10 cellular contexts compared by ENCODE assay signal in genomic region chr6:28351087-28351486, GRCh38. TPM values are rescaled to one million over a fixed set of nuclear protein-coding genes. Genes with fewer than 3 reads are reported as not detected.
DNase-seq lines count a peak whose midpoint lies in the region; ATAC-seq and TF ChIP-seq lines count a peak whose summit lies in the region.
"Had no signal": no experiment of that assay in that cellular context is flagged by ENCODE, and none has a peak within 500 bp of the region (broad histone marks: within the 10 kb centered on the region; RNA-seq: fewer than 3 reads in every experiment).

No MANE protein-coding gene starts in this region.

- H3K9me1 ChIP-seq in IMR-90 (ENCODE audit: insufficient read depth, low read length), result peaks cover 9% of the 10 kb centered on the region; the same call in 1 of the 2 replicates

- H2AFZ ChIP-seq in IMR-90 (replicated peaks; ENCODE audit: low read length, poor library complexity), result no peak overlapping the region

- BruUV-seq in IMR-90 (replicated peaks; lab: Mats Ljungman, UMichigan), result no TSS peak

- POLR2A ChIA-PET in CD8-positive, alpha-beta T cell (lab: Charles Lee), result interaction anchor here (2.3 kb wide), 1 partner anchor 15 kb away, joined by 9 read pairs; the partner anchor contains the start of gene ZSCAN31
- POLR2A ChIA-PET in IMR-90 (lab: Charles Lee; ENCODE audit: unreplicated experiment), result interaction anchor here (0.6 to 0.7 kb wide), 2 partner anchors 99 to 440 kb away, joined by 3 read pairs; partner anchors contain the start of gene ZKSCAN4

- no peak overlapping the region for H3K23ac ChIP-seq in IMR-90 (ENCODE audit: low read depth, low read length)

- no peak overlapping the region for H3K18ac ChIP-seq in IMR-90 (ENCODE audit: low read depth, low read length)

- peaks cover 22% of the 10 kb centered on the region for H3K4me1 ChIP-seq in CD8-positive, alpha-beta T cell (ENCODE audit: insufficient read depth, low read length)
- H3K4me1 ChIP-seq in IMR-90 (ENCODE audit: control insufficient read depth, insufficient read depth, low read length), result peaks cover 8% of the 10 kb centered on the region
- peaks cover 0 to 23% (median 0%) of the 10 kb centered on the region in 4 donors for H3K4me1 ChIP-seq in Peyer's patch

- H3K4me2 ChIP-seq in IMR-90 (ENCODE audit: low read depth, low read length), result peak overlapping the region; percentile 36

- H3K4me3 Mint-ChIP-seq in CD8-positive, alpha-beta T cell, result peak overlapping the region; percentile 98
- H3K4me3 Mint-ChIP-seq in chondrocyte (ENCODE audit: unreplicated experiment), result peak overlapping the region; percentile 95
- H3K4me3 Mint-ChIP-seq in natural killer cell treated with Interleukin-12 subunit alpha and Interleukin-12 subunit beta and Interleukin-15 and Interleukin-18, amount 100 ng/mL, for 72 hours, result peak overlapping the region; percentile 93

- H2BK5ac ChIP-seq in IMR-90 (ENCODE audit: low read depth, low read length, poor library complexity, severe bottlenecking), result no peak overlapping the region

- H3K27ac ChIP-seq in CD8-positive, alpha-beta T cell (ENCODE audit: low read depth, low read length), result no peak overlapping the region
- H3K27ac ChIP-seq in IMR-90 (ENCODE audit: insufficient read depth, low read length) (no peak overlapping the region), Peyer's patch (no peak overlapping the region)

- H3K36me3 ChIP-seq in CD8-positive, alpha-beta T cell (ENCODE audit: insufficient read depth, low read length), result no peaks in the 10 kb centered on the region
- H3K36me3 ChIP-seq in IMR-90 (ENCODE audit: control insufficient read depth, insufficient read depth, low read length) (no peaks in the 10 kb centered on the region), Peyer's patch (no peaks in the 10 kb centered on the region)

- H2BK15ac ChIP-seq in IMR-90 (ENCODE audit: low read depth, low read length), result no peak overlapping the region

- H3K56ac ChIP-seq in IMR-90 (ENCODE audit: extremely low read depth, insufficient read depth, low read length), result no peak overlapping the region

- no peak for TF ChIP-seq RAD21 in IMR-90 (IDR thresholded peaks at IDR 0.05; ENCODE audit: low read length)

- H4K5ac ChIP-seq in IMR-90 (ENCODE audit: low read depth, low read length), result peak overlapping the region; percentile 12; the same call in 1 of the 2 replicates

- CTCF ChIA-PET in CD8-positive, alpha-beta T cell (lab: Charles Lee), result interaction anchor here (0.6 kb wide), 1 partner anchor 15 kb away, joined by 3 read pairs; the partner anchor contains the start of gene ZSCAN31
- CTCF ChIA-PET in IMR-90 (lab: Yijun Ruan, JAX), result interaction anchor here (1.0 kb wide), 1 partner anchor 32 kb away, joined by 3 read pairs; no protein-coding TSS in a partner anchor

- H3K4ac ChIP-seq in IMR-90 (ENCODE audit: low read depth, low read length), result no peak overlapping the region

- H3K36me3 Mint-ChIP-seq in CD8-positive, alpha-beta T cell, result peaks cover 7% of the 10 kb centered on the region
- no peaks in the 10 kb centered on the region for H3K36me3 Mint-ChIP-seq in chondrocyte (ENCODE audit: low read depth)
- no peaks in the 10 kb centered on the region for H3K36me3 Mint-ChIP-seq in natural killer cell treated with Interleukin-12 subunit alpha and Interleukin-12 subunit beta and Interleukin-15 and Interleukin-18, amount 100 ng/mL, for 72 hours

- intact Hi-C loops in CD8-positive, alpha-beta T cell (cut with DNase I, micrococcal nuclease), result loop anchor here (2.0 to 10.0 kb wide), 2 partner anchors 444 to 576 kb away; no protein-coding TSS in a partner anchor
- intact Hi-C loops in IMR-90 (cut with micrococcal nuclease), result no loop called here
- intact Hi-C loops in posterior vena cava (cut with DNase I), result loop anchor here (10.0 kb wide), 1 partner anchor 216 kb away; no protein-coding TSS in a partner anchor

- no peak for ATAC-seq in CD8-positive, alpha-beta T cell
- no peak for ATAC-seq in IMR-90 (ENCODE audit: low read depth)
- no peak for ATAC-seq in natural killer cell treated with Interleukin-12 subunit alpha and Interleukin-12 subunit beta and Interleukin-15 and Interleukin-18, amount 100 ng/mL, for 72 hours

- in situ Hi-C loops in IMR-90 (cut with MboI; ENCODE audit: low sequenced_read_pairs), result no loop called here

- H4K20me1 ChIP-seq in IMR-90 (ENCODE audit: insufficient read depth, low read length), result no peaks in the 10 kb centered on the region

- no peak overlapping the region for H2BK20ac ChIP-seq in IMR-90 (ENCODE audit: low read depth, low read length)

- peaks cover 7% of the 10 kb centered on the region for H3K27me3 Mint-ChIP-seq in CD8-positive, alpha-beta T cell (ENCODE audit: low read depth)
- peaks cover 11% of the 10 kb centered on the region for H3K27me3 Mint-ChIP-seq in chondrocyte (ENCODE audit: low read depth)
- peaks cover 8 to 15% of the 10 kb centered on the region in 2 donors for H3K27me3 Mint-ChIP-seq in natural killer cell treated with Interleukin-12 subunit alpha and Interleukin-12 subunit beta and Interleukin-15 and Interleukin-18, amount 100 ng/mL, for 72 hours

- dilution Hi-C loops in IMR-90 (cut with HindIII; ENCODE audit: low sequenced_read_pairs, unreplicated experiment), result no loop called here

- no peak overlapping the region for H3K4me3 ChIP-seq in CD8-positive, alpha-beta T cell (ENCODE audit: low read depth, low read length)
- H3K4me3 ChIP-seq in IMR-90 (ENCODE audit: insufficient read depth, low read depth, low read length), result no peak overlapping the region
- no peak overlapping the region for H3K4me3 ChIP-seq in Peyer's patch

- no peaks in the 10 kb centered on the region for H3K9me3 Mint-ChIP-seq in CD8-positive, alpha-beta T cell
- no peaks in the 10 kb centered on the region for H3K9me3 Mint-ChIP-seq in chondrocyte (ENCODE audit: low read depth)
- H3K9me3 Mint-ChIP-seq in natural killer cell treated with Interleukin-12 subunit alpha and Interleukin-12 subunit beta and Interleukin-15 and Interleukin-18, amount 100 ng/mL, for 72 hours, result no peaks in the 10 kb centered on the region

- H4K8ac ChIP-seq in IMR-90 (ENCODE audit: low read depth in 2 of 2, low read length in 2 of 2), result 0 out of 4 replicates have a peak overlapping the region, but pooled peaks of 1 of the 2 experiments have one; percentile 17

- no peaks in the 10 kb centered on the region for H3K9me3 ChIP-seq in CD8-positive, alpha-beta T cell (ENCODE audit: low read length)
- no peaks in the 10 kb centered on the region for H3K9me3 ChIP-seq in IMR-90 (ENCODE audit: control insufficient read depth, insufficient read depth, low read length)
- H3K9me3 ChIP-seq in Peyer's patch, result no peaks in the 10 kb centered on the region

- H2AK5ac ChIP-seq in IMR-90 (ENCODE audit: low read depth, low read length), result no peak overlapping the region

- H3K14ac ChIP-seq in IMR-90 (replicated peaks; ENCODE audit: low read depth, low read length), result no peak overlapping the region

- H4K91ac ChIP-seq in IMR-90 (ENCODE audit: insufficient read depth, low read depth, low read length), result no peak overlapping the region; the same call in 1 of the 2 replicates

- H3K27ac Mint-ChIP-seq in CD8-positive, alpha-beta T cell, result no peak overlapping the region
- peak overlapping the region; percentile 22 for H3K27ac Mint-ChIP-seq in chondrocyte (ENCODE audit: unreplicated experiment)
- H3K27ac Mint-ChIP-seq in natural killer cell treated with Interleukin-12 subunit alpha and Interleukin-12 subunit beta and Interleukin-15 and Interleukin-18, amount 100 ng/mL, for 72 hours, result peak overlapping the region; percentile 68 to 75

- no peak overlapping the region for H2BK120ac ChIP-seq in IMR-90 (ENCODE audit: low read depth, low read length)

- peak overlapping the region; percentile 39; the same call in 1 of the 2 replicates for H3K9ac ChIP-seq in IMR-90 (ENCODE audit: low read depth, low read length)

- WGBS in IMR-90 (ENCODE audit: extremely low coverage in 2 of 2, insufficient read length in 1 of 2), 2 experiments, result no CpG with 5 or more reads among the region's 2 CpGs

- H2AK9ac ChIP-seq in IMR-90 (replicated peaks; ENCODE audit: low read depth, low read length, poor library complexity), result no peak overlapping the region

- H3K4me1 Mint-ChIP-seq in CD8-positive, alpha-beta T cell (ENCODE audit: low read depth), result peaks cover 46% of the 10 kb centered on the region
- peaks cover 42% of the 10 kb centered on the region for H3K4me1 Mint-ChIP-seq in chondrocyte (ENCODE audit: low read depth)
- peaks cover 29 to 38% of the 10 kb centered on the region in 2 donors for H3K4me1 Mint-ChIP-seq in natural killer cell treated with Interleukin-12 subunit alpha and Interleukin-12 subunit beta and Interleukin-15 and Interleukin-18, amount 100 ng/mL, for 72 hours (ENCODE audit: low read depth in 2 of 2)

- TF ChIP-seq POLR2A in IMR-90 (IDR thresholded peaks at IDR 0.05; ENCODE audit: low read depth, low read length) (no peak), Peyer's patch (IDR thresholded peaks at IDR 0.05) (no peak)

- DNase-seq in CD8-positive, alpha-beta T cell, result no peak
- no peak for DNase-seq in IMR-90
- no peak for DNase-seq in chondrocyte (ENCODE audit: low spot score)
- DNase-seq in natural killer cell treated with Interleukin-12 subunit alpha and Interleukin-12 subunit beta and Interleukin-15 and Interleukin-18, amount 100 ng/mL, for 72 hours (ENCODE audit: low spot score), result no peak
- DNase-seq in Peyer's patch, result no peak
- no peak for DNase-seq in putamen (ENCODE audit: low spot score)
- DNase-seq in T-helper 9 cell, result no peak
- DNase-seq in posterior vena cava (ENCODE audit: low spot score), result no peak
- DNase-seq: activated CD8-positive, alpha-beta memory T cell treated with anti-CD3 and anti-CD28 coated beads, Interleukin-2, amount 50 U/mL, for 4 hours; NCI-H2029 had no signal

- H3K27me3 ChIP-seq in CD8-positive, alpha-beta T cell (ENCODE audit: insufficient read depth, low read length), result no peaks in the 10 kb centered on the region
- peaks cover 7% of the 10 kb centered on the region for H3K27me3 ChIP-seq in IMR-90 (ENCODE audit: control insufficient read depth, insufficient read depth, low read length)
- H3K27me3 ChIP-seq in Peyer's patch, result no peaks in the 10 kb centered on the region

- H3K79me1 ChIP-seq in IMR-90 (ENCODE audit: low read depth in 1 of 2, low read length in 2 of 2), result peaks cover 26 to 47% of the 10 kb centered on the region in 2 experiments

- TF ChIP-seq CTCF in CD8-positive, alpha-beta T cell (IDR thresholded peaks at IDR 0.05), result no peak
- TF ChIP-seq CTCF in IMR-90 (conservative IDR thresholded peaks at IDR 0.05; ENCODE audit: low read depth, low read length) (no peak), chondrocyte (IDR thresholded peaks at IDR 0.05) (no peak), Peyer's patch (IDR thresholded peaks at IDR 0.05) (no peak)

RNA-seq across cellular contexts. Expression of gene ZKSCAN3, which starts 1.3 kb away (rescaled TPM):
- total RNA-seq in CD8-positive, alpha-beta T cell, result under 1 TPM; 0.61 to 0.68 TPM
- 4.4 and 4.8 TPM in 2 replicates for total RNA-seq in IMR-90 (2012; rRNA removed)
- polyA plus RNA-seq in IMR-90 (2012; rRNA removed), result 2.1 and 3.7 TPM in 2 replicates
- 0.87 and 0.94 TPM in 2 replicates for polyA plus RNA-seq in IMR-90 (2012; cell fraction: cytosol; rRNA removed)
- 1.2 and 5.0 TPM in 2 replicates for polyA plus RNA-seq in IMR-90 (2012; cell fraction: nucleus; rRNA removed; ENCODE audit: low replicate concordance)
- 4.9 to 7.8 TPM (median 5.5 TPM) in 3 replicates for total RNA-seq in chondrocyte
- 1 to 10 TPM; 3.1 to 4.6 TPM for total RNA-seq in natural killer cell treated with Interleukin-12 subunit alpha and Interleukin-12 subunit beta and Interleukin-15 and Interleukin-18, amount 100 ng/mL, for 72 hours
- 1 to 10 TPM; 2.5 to 7.0 (median 4.6) TPM for total RNA-seq in Peyer's patch
- 1 to 10 TPM; 4.0 to 4.5 TPM for total RNA-seq in posterior vena cava

RNA-seq across cellular contexts. Expression of gene ZSCAN31, which starts 15.1 kb away (rescaled TPM):
- 1 to 10 TPM; 1.4 to 1.9 TPM for total RNA-seq in CD8-positive, alpha-beta T cell
- total RNA-seq in IMR-90 (2012; rRNA removed), result 4.2 and 4.7 TPM in 2 replicates
- polyA plus RNA-seq in IMR-90 (2012; rRNA removed), result 1.2 and 1.4 TPM in 2 replicates
- polyA plus RNA-seq in IMR-90 (2012; cell fraction: cytosol; rRNA removed), result 0.43 and 0.44 TPM in 2 replicates
- polyA plus RNA-seq in IMR-90 (2012; cell fraction: nucleus; rRNA removed; ENCODE audit: low replicate concordance), result 0.54 and 1.6 TPM in 2 replicates
- 1.8 to 2.6 TPM (median 2.0 TPM) in 3 replicates for total RNA-seq in chondrocyte
- total RNA-seq in natural killer cell treated with Interleukin-12 subunit alpha and Interleukin-12 subunit beta and Interleukin-15 and Interleukin-18, amount 100 ng/mL, for 72 hours, result 1 to 10 TPM in 1 of 2 donors, under 1 TPM in 1; 0.40 to 2.0 TPM
- 1 to 10 TPM; 5.6 to 9.2 (median 8.2) TPM for total RNA-seq in Peyer's patch
- 10 to 100 TPM; 13.1 to 14.6 TPM for total RNA-seq in posterior vena cava

RNA-seq across cellular contexts. Expression of gene ZSCAN12, which starts 48.5 kb away (rescaled TPM):
- 1 to 10 TPM; 2.8 to 3.0 TPM for total RNA-seq in CD8-positive, alpha-beta T cell
- total RNA-seq in IMR-90 (2012; rRNA removed), result 6.4 and 6.5 TPM in 2 replicates
- polyA plus RNA-seq in IMR-90 (2012; rRNA removed), result 1.6 and 2.0 TPM in 2 replicates
- 0.31 and 0.74 TPM in 2 replicates for polyA plus RNA-seq in IMR-90 (2012; cell fraction: cytosol; rRNA removed)
- 0.60 and 3.1 TPM in 2 replicates for polyA plus RNA-seq in IMR-90 (2012; cell fraction: nucleus; rRNA removed; ENCODE audit: low replicate concordance)
- total RNA-seq in chondrocyte, result 3.7 to 5.1 TPM (median 4.1 TPM) in 3 replicates
- total RNA-seq in natural killer cell treated with Interleukin-12 subunit alpha and Interleukin-12 subunit beta and Interleukin-15 and Interleukin-18, amount 100 ng/mL, for 72 hours, result 1 to 10 TPM; 6.9 to 9.9 TPM
- total RNA-seq in Peyer's patch, result 10 to 100 TPM in 1 of 4 donors, 1 to 10 TPM in 3; 4.0 to 19.8 (median 7.5) TPM
- total RNA-seq in posterior vena cava, result 1 to 10 TPM; 4.2 to 5.0 TPM
